19 cellular contexts compared by ENCODE assay signal in genomic region chr10:130159395-130159794, GRCh38. TPM values are rescaled to one million over a fixed set of nuclear protein-coding genes. Genes with fewer than 3 reads are reported as not detected.
DNase-seq lines count a peak whose midpoint lies in the region; ATAC-seq, FAIRE-seq and TF ChIP-seq lines count a peak whose summit lies in the region.
"Had no signal": no experiment of that assay in that cellular context is flagged by ENCODE, and none has a peak within 500 bp of the region (broad histone marks: within the 10 kb centered on the region; RNA-seq: fewer than 3 reads in every experiment).

No MANE protein-coding gene starts in this region.

- H3K4me3 ChIP-seq in stomach: no peak overlapping the region
- H3K4me3 ChIP-seq: BLaER1 treated with 17β-estradiol and CSF1 and Interleukin-3, amounts not matched to agents 10 nM and 100 nM; K562 had no signal

- TF ChIP-seq POLR2A in GM12892 (IDR thresholded peaks at IDR 0.05; ENCODE audit: low read depth, low read length): no peak
- TF ChIP-seq POLR2A in stomach (IDR thresholded peaks at IDR 0.05): no peak

- H3K36me3 Mint-ChIP-seq in stimulated activated effector memory CD8-positive, alpha-beta T cell treated with anti-CD3 and anti-CD28 coated beads, Interleukin-12 subunit alpha, Interleukin-12 subunit beta, amount 100 ng/mL, for 72 hours: peaks cover 63% of the 10 kb centered on the region
- peaks cover 31% of the 10 kb centered on the region for H3K36me3 Mint-ChIP-seq in activated T-cell treated with anti-CD3 and anti-CD28 coated beads, Interleukin-2, amount 50 U/mL, for 4 hours (ENCODE audit: insufficient read depth)

- H3K4me3 Mint-ChIP-seq in stimulated activated effector memory CD8-positive, alpha-beta T cell treated with anti-CD3 and anti-CD28 coated beads, Interleukin-12 subunit alpha, Interleukin-12 subunit beta, amount 100 ng/mL, for 72 hours: no peak overlapping the region
- H3K4me3 Mint-ChIP-seq in activated T-cell treated with anti-CD3 and anti-CD28 coated beads, Interleukin-2, amount 50 U/mL, for 4 hours: no peak overlapping the region
- H3K4me3 Mint-ChIP-seq: B cell; CD8-positive, alpha-beta T cell had no signal

- peaks cover 0 to 4% (median 0%) of the 10 kb centered on the region in 4 donors for H3K4me1 ChIP-seq in stomach
- H3K4me1 ChIP-seq: BLaER1 treated with 17β-estradiol and CSF1 and Interleukin-3, amounts not matched to agents 10 nM and 100 nM had no signal

- no peak overlapping the region for H3K27ac Mint-ChIP-seq in stimulated activated effector memory CD8-positive, alpha-beta T cell treated with anti-CD3 and anti-CD28 coated beads, Interleukin-12 subunit alpha, Interleukin-12 subunit beta, amount 100 ng/mL, for 72 hours
- H3K27ac Mint-ChIP-seq: B cell; CD8-positive, alpha-beta T cell had no signal

- no peaks in the 10 kb centered on the region for H3K9me3 Mint-ChIP-seq in stimulated activated effector memory CD8-positive, alpha-beta T cell treated with anti-CD3 and anti-CD28 coated beads, Interleukin-12 subunit alpha, Interleukin-12 subunit beta, amount 100 ng/mL, for 72 hours
- no peaks in the 10 kb centered on the region for H3K9me3 Mint-ChIP-seq in activated T-cell treated with anti-CD3 and anti-CD28 coated beads, Interleukin-2, amount 50 U/mL, for 4 hours
- H3K9me3 Mint-ChIP-seq: CD8-positive, alpha-beta T cell had no signal

- ATAC-seq in stimulated activated effector memory CD8-positive, alpha-beta T cell treated with anti-CD3 and anti-CD28 coated beads, Interleukin-12 subunit alpha, Interleukin-12 subunit beta, amount 100 ng/mL, for 72 hours: peak; percentile 47
- no peak for ATAC-seq in HG02798 (IDR thresholded peaks at IDR 0.05; ENCODE audit: poor library complexity, unreplicated experiment)
- ATAC-seq in activated T-cell treated with anti-CD3 and anti-CD28 coated beads, Interleukin-2, amount 50 U/mL, for 4 hours: no peak
- ATAC-seq: CD8-positive, alpha-beta T cell; HCT116; K562 had no signal

- DNase-seq in GM12892 (ENCODE audit: insufficient read length) (no peak), HEK293T (ENCODE audit: extremely low spot score) (no peak), NCI-H69 (lab: John Stamatoyannopoulos, UW) (peak; percentile 2), stomach (no peak)
- DNase-seq in stimulated activated effector memory CD8-positive, alpha-beta T cell treated with anti-CD3 and anti-CD28 coated beads, Interleukin-12 subunit alpha, Interleukin-12 subunit beta, amount 100 ng/mL, for 72 hours (ENCODE audit: low spot score in 2 of 2): no peak
- no peak for DNase-seq in activated T-cell treated with anti-CD3 and anti-CD28 coated beads, Interleukin-2, amount 50 U/mL, for 4 hours
- DNase-seq: Calu3; CD8-positive, alpha-beta T cell; DND-41; GOT3; H7; IMR-90 had no signal

- CTCF ChIA-PET in HEK293T (lab: Yijun Ruan, JAX): no interaction called here

- H3K4me1 Mint-ChIP-seq in stimulated activated effector memory CD8-positive, alpha-beta T cell treated with anti-CD3 and anti-CD28 coated beads, Interleukin-12 subunit alpha, Interleukin-12 subunit beta, amount 100 ng/mL, for 72 hours: peaks cover 33% of the 10 kb centered on the region
- H3K4me1 Mint-ChIP-seq in activated T-cell treated with anti-CD3 and anti-CD28 coated beads, Interleukin-2, amount 50 U/mL, for 4 hours (ENCODE audit: low read depth): peaks cover 25% of the 10 kb centered on the region

- no peak for TF ChIP-seq EP300 in stomach (IDR thresholded peaks at IDR 0.05)

- H3K36me3 ChIP-seq in stomach: peaks cover 23 to 53% (median 47%) of the 10 kb centered on the region in 4 donors

- 42 to 65% (median 61%) methylated on average over 1 of the region's 1 CpG for WGBS in stomach, 5 donors

- H3K9me3 ChIP-seq in stomach: no peaks in the 10 kb centered on the region
- H3K9me3 ChIP-seq: BLaER1 treated with 17β-estradiol and CSF1 and Interleukin-3, amounts not matched to agents 10 nM and 100 nM had no signal

- H3K27ac ChIP-seq in stomach: no peak overlapping the region
- H3K27ac ChIP-seq: BLaER1 treated with 17β-estradiol and CSF1 and Interleukin-3, amounts not matched to agents 10 nM and 100 nM; HL-60 had no signal

- no peaks in the 10 kb centered on the region for H3K27me3 Mint-ChIP-seq in activated T-cell treated with anti-CD3 and anti-CD28 coated beads, Interleukin-2, amount 50 U/mL, for 4 hours (ENCODE audit: low read depth)
- H3K27me3 Mint-ChIP-seq: B cell had no signal

- FAIRE-seq in GM12892 (lab: Jason Lieb, UNC): peak; percentile 61
- FAIRE-seq: K562 had no signal

- intact Hi-C loops in stomach (cut with DNase I; ENCODE audit: low total_unique reads): no loop called here

- TF ChIP-seq CTCF in stomach (IDR thresholded peaks at IDR 0.05): no peak

- POLR2A ChIA-PET in HEK293T (lab: Yijun Ruan, JAX): interaction anchor here (1.1 to 1.3 kb wide), 2 partner anchors 23 to 48 kb away, joined by 3 to 4 read pairs; partner anchors contain the start of genes C10orf143 and GLRX3

- H3K27me3 ChIP-seq in stomach: no peaks in the 10 kb centered on the region
- H3K27me3 ChIP-seq: BLaER1 treated with 17β-estradiol and CSF1 and Interleukin-3, amounts not matched to agents 10 nM and 100 nM had no signal

TF ChIP-seq in HEK293T, 16 proteins besides CTCF, POLR2A, EP300 and RAD21:
- TF ChIP-seq HDGF (IDR thresholded peaks at IDR 0.05; ENCODE audit: borderline replicate concordance) (no peak), BHLHE40 (IDR thresholded peaks at IDR 0.05; ENCODE audit: borderline replicate concordance) (no peak), PKNOX1 (IDR thresholded peaks at IDR 0.05) (peak; percentile 15; the same call in 1 of the 2 replicates)

RNA-seq across cellular contexts. Expression of gene GLRX3, which starts 23.2 kb away (rescaled TPM):
- polyA plus RNA-seq in GM12892 (2012; ENCODE audit: missing spikeins): 131 TPM
- 10 to 100 TPM in 4 of 5 donors, 1 to 10 TPM in 1; 1.2 to 80.5 (median 34.2) TPM for total RNA-seq in stomach
- polyA plus RNA-seq in stomach: 10 to 100 TPM; 59.9 to 80.2 (median 72.0) TPM
- 100 to 1,000 TPM; 170 to 178 (median 172) TPM for total RNA-seq in activated T-cell treated with anti-CD3 and anti-CD28 coated beads, Interleukin-2, amount 50 U/mL, for 4 hours

RNA-seq across cellular contexts. Expression of gene C10orf143, which starts 48.8 kb away (rescaled TPM):
- polyA plus RNA-seq in GM12892 (2012; ENCODE audit: missing spikeins): 2.3 TPM
- total RNA-seq in stomach: 1 to 10 TPM in 2 of 5 donors, under 1 TPM in 1, not detected in 2; 0.29 to 1.5 (median 1.3) TPM
- polyA plus RNA-seq in stomach: 10 to 100 TPM in 1 of 3 donors, 1 to 10 TPM in 2; 5.3 to 11.6 (median 7.6) TPM
- total RNA-seq in activated T-cell treated with anti-CD3 and anti-CD28 coated beads, Interleukin-2, amount 50 U/mL, for 4 hours: 1 to 10 TPM; 3.0 to 4.5 (median 4.2) TPM
- total RNA-seq: HT1080 had no signal
